ENCODE assay signal across 11 cellular contexts in the genomic region with DNA sequence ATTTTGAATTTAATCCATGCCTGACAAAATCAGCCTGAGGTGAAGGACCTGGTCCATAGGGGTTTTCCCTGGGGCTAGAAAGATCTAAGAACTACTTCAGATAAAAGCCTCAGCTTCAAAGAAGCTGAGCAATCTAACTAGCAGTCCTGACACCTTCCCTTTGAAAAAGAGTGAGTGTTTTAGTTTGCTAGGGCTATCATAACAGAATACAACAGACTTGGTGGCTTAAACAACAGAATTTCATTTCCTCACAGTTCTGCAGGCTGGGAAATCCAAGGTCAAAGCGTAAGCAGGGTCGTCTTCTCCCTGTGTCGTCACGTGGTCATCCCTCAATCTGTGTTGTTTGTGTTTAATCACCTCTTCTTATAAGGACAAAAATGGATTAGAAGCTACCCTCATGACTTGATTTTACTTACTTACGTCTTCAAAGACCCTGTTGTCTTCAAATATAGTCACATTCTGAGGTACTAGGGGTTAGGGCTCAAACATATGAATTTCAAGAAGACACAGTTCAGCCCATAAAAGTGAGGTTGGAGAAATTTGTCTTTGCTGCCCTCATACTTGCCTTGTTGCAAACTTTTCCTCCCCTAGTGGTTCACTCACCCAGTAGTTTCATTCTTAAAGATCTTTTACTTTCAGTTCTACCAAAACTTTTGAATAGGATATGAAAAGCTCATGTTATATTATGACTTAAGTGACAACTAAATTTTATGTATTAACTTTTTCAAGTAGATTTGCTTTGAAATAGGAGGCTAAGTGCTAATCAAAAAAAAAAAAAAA.
DNase-seq lines count a peak whose midpoint lies in the region; ATAC-seq and TF ChIP-seq lines count a peak whose summit lies in the region.
"Had no signal": no experiment of that assay in that cellular context is flagged by ENCODE, and none has a peak within 500 bp of the region (broad histone marks: within the 10 kb centered on the region; RNA-seq: fewer than 3 reads in every experiment).

No MANE protein-coding gene starts in this region.

- peak; percentile 3; the same call in 1 of the 2 replicates for TF ChIP-seq CTCF in BJ (IDR thresholded peaks at IDR 0.05; ENCODE audit: insufficient read depth, low read depth, low read length)
- TF ChIP-seq CTCF in breast epithelium (IDR thresholded peaks at IDR 0.05): no peak

- ATAC-seq in GM19043 (IDR thresholded peaks at IDR 0.05; ENCODE audit: low read depth, unreplicated experiment) (peak; percentile 77), HG02840 (IDR thresholded peaks at IDR 0.05; ENCODE audit: low FRiP score, unreplicated experiment) (peak; percentile 70), Right ventricle myocardium superior (ENCODE audit: poor library complexity) (no peak)

- H3K4me3 ChIP-seq in BJ (ENCODE audit: low read depth, low read length) (no peak overlapping the region), breast epithelium (no peak overlapping the region)
- H3K4me3 ChIP-seq: testis had no signal

- intact Hi-C loops in Right ventricle myocardium superior (cut with DNase I): no loop called here
- intact Hi-C loops in breast epithelium (cut with DNase I; ENCODE audit: low total_unique reads): no loop called here

- no peak for TF ChIP-seq POLR2A in breast epithelium (IDR thresholded peaks at IDR 0.05)

- no peak for DNase-seq in BJ (ENCODE audit: low read depth)
- peak; percentile 10 for DNase-seq in NAMALWA (ENCODE audit: low spot score)
- DNase-seq in Right ventricle myocardium superior: no peak
- no peak for DNase-seq in breast epithelium (ENCODE audit: low spot score in 2 of 2)
- DNase-seq in caudate nucleus (lab: John Stamatoyannopoulos, UW): no peak
- DNase-seq in HPDE6-E6E7 (ENCODE audit: extremely low spot score): no peak
- DNase-seq: activated CD8-positive, alpha-beta memory T cell treated with anti-CD3 and anti-CD28 coated beads, Interleukin-2, amount 50 U/mL, for 4 hours; C1 segment of cervical spinal cord; testis had no signal

- H3K36me3 ChIP-seq in BJ (ENCODE audit: control insufficient read depth, insufficient read depth, low read length) (no peaks in the 10 kb centered on the region), breast epithelium (no peaks in the 10 kb centered on the region)

- CTCF ChIA-PET in BJ (lab: Yijun Ruan, JAX): interaction anchor here (1.2 to 1.4 kb wide), 2 partner anchors 18 to 43 kb away, joined by 3 to 4 read pairs; no protein-coding TSS in a partner anchor

- H3K27ac ChIP-seq in breast epithelium (no peak overlapping the region), caudate nucleus (ENCODE audit: low read depth, low read length) (no peak overlapping the region)
- H3K27ac ChIP-seq: testis had no signal

- H3K27me3 ChIP-seq in BJ (ENCODE audit: control insufficient read depth, insufficient read depth, low read length) (no peaks in the 10 kb centered on the region), breast epithelium (no peaks in the 10 kb centered on the region)
- H3K27me3 ChIP-seq: testis had no signal

- no peaks in the 10 kb centered on the region for H3K9me3 ChIP-seq in breast epithelium
- H3K9me3 ChIP-seq: testis had no signal

- H3K4me1 ChIP-seq in breast epithelium: no peaks in the 10 kb centered on the region
- H3K4me1 ChIP-seq: testis had no signal

- POLR2A ChIA-PET in BJ (lab: Charles Lee): no interaction called here
